Comparison of ENCODE assay signal across 9 cellular contexts in genomic region chr11:62854013-62854824, GRCh38. TPM values are rescaled to one million over a fixed set of nuclear protein-coding genes. Genes with fewer than 3 reads are reported as not detected.
DNase-seq lines count a peak whose midpoint lies in the region; ATAC-seq, FAIRE-seq and TF ChIP-seq lines count a peak whose summit lies in the region.
"Had no signal": no experiment of that assay in that cellular context is flagged by ENCODE, and none has a peak within 500 bp of the region (broad histone marks: within the 10 kb centered on the region; RNA-seq: fewer than 3 reads in every experiment).

No MANE protein-coding gene starts in this region.

- H3K4me2 ChIP-seq in HepG2 (ENCODE audit: low read depth, low read length), result peak overlapping the region; percentile 99

- peak overlapping the region; percentile 96 for H3K27ac Mint-ChIP-seq in activated naive CD4-positive, alpha-beta T cell treated with anti-CD3 and anti-CD28 coated beads for 36 hours
- peak overlapping the region; percentile 100 for H3K27ac Mint-ChIP-seq in activated naive CD8-positive, alpha-beta T cell

- no peaks in the 10 kb centered on the region for H3K9me3 Mint-ChIP-seq in activated naive CD4-positive, alpha-beta T cell treated with anti-CD3 and anti-CD28 coated beads for 36 hours
- no peaks in the 10 kb centered on the region for H3K9me3 Mint-ChIP-seq in activated naive CD8-positive, alpha-beta T cell (ENCODE audit: low read depth)

- H3K9me3 ChIP-seq in HepG2 (ENCODE audit: low read length) (no peaks in the 10 kb centered on the region), thyroid gland (no peaks in the 10 kb centered on the region)

- peaks cover 41% of the 10 kb centered on the region for H3K4me1 Mint-ChIP-seq in activated naive CD4-positive, alpha-beta T cell treated with anti-CD3 and anti-CD28 coated beads for 36 hours (ENCODE audit: low read depth)
- peaks cover 42% of the 10 kb centered on the region for H3K4me1 Mint-ChIP-seq in activated naive CD8-positive, alpha-beta T cell (ENCODE audit: low read depth)

- peaks cover 64% of the 10 kb centered on the region for H3K36me3 Mint-ChIP-seq in activated naive CD4-positive, alpha-beta T cell treated with anti-CD3 and anti-CD28 coated beads for 36 hours (ENCODE audit: low read depth)
- peaks cover 41% of the 10 kb centered on the region for H3K36me3 Mint-ChIP-seq in activated naive CD8-positive, alpha-beta T cell

- TF ChIP-seq CTCF in HepG2 (CRISPR knock-in tag; IDR thresholded peaks at IDR 0.05) (no peak), thyroid gland (IDR thresholded peaks at IDR 0.05) (no peak)

- no TSS peak for BruUV-seq in HepG2 (replicated peaks; lab: Mats Ljungman, UMichigan)

- peaks cover 57% of the 10 kb centered on the region for H3K79me2 ChIP-seq in HepG2 (ENCODE audit: insufficient read depth, low read length)

- no peak for TF ChIP-seq RAD21 in HepG2 (CRISPR knock-in tag; IDR thresholded peaks at IDR 0.05)

- intact Hi-C loops in activated naive CD4-positive, alpha-beta T cell treated with anti-CD3 and anti-CD28 coated beads for 36 hours (cut with micrococcal nuclease), result loop anchor here (1.0 kb wide), 1 partner anchor 255 kb away; no protein-coding TSS in a partner anchor
- intact Hi-C loops in HepG2 (cut with micrococcal nuclease; ENCODE audit: unreplicated experiment), result loop anchor here (1.0 kb wide), 1 partner anchor 30 kb away; no protein-coding TSS in a partner anchor
- intact Hi-C loops in thyroid gland (cut with DNase I), result no loop called here

- in situ Hi-C loops in HepG2 (cut with HindIII; ENCODE audit: extremely low pct_ligation_motif_present, low pct_unique_long_range_greater_than_20kb), result no loop called here

- FAIRE-seq in HepG2 (lab: Jason Lieb, UNC), result no peak

- no peak overlapping the region for H2AFZ ChIP-seq in HepG2 (ENCODE audit: low read length)

- H3K27ac ChIP-seq in HepG2 (ENCODE audit: extremely low read length, insufficient read depth, low read length) (peak overlapping the region; percentile 90), thyroid gland (peak overlapping the region in 1 of 3 donors; percentile 66)

- H3K4me3 Mint-ChIP-seq in activated naive CD4-positive, alpha-beta T cell treated with anti-CD3 and anti-CD28 coated beads for 36 hours, result peak overlapping the region; percentile 99
- peak overlapping the region; percentile 97 for H3K4me3 Mint-ChIP-seq in activated naive CD8-positive, alpha-beta T cell

- H3K9ac ChIP-seq in HepG2 (ENCODE audit: insufficient read depth, low read depth, low read length), result peak overlapping the region; percentile 99

- POLR2A ChIA-PET in HepG2 (lab: Yijun Ruan, JAX), result interaction anchor here (1.0 to 9.4 kb wide), 11 partner anchors 10 to 127 kb away, joined by 3 to 362 read pairs (median 35); partner anchors contain the start of genes SLC3A2, STX5, TEX54 and TMEM179B

- H3K27me3 ChIP-seq in HepG2 (ENCODE audit: control insufficient read depth in 1 of 2, insufficient read depth in 2 of 2, low read length in 2 of 2) (no peaks in the 10 kb centered on the region; a peak in 1 of 5 replicates), thyroid gland (no peaks in the 10 kb centered on the region)

- H3K4me3 ChIP-seq in HepG2 (replicated peaks in 1 of 3; ENCODE audit: insufficient read depth in 1 of 3, low read depth in 2 of 3, low read length in 3 of 3), result peak overlapping the region; percentile 86 to 96 (median 94)
- H3K4me3 ChIP-seq in thyroid gland (replicated peaks in 1 of 3), result peak overlapping the region in 2 of 3 donors; percentile 66 to 90

- peaks cover 70% of the 10 kb centered on the region for H3K4me1 ChIP-seq in HepG2 (ENCODE audit: insufficient read depth, low read length)
- peaks cover 11 to 20% of the 10 kb centered on the region in 2 donors for H3K4me1 ChIP-seq in thyroid gland

- H4K20me1 ChIP-seq in HepG2 (ENCODE audit: insufficient read depth, low read length), result peaks cover 37% of the 10 kb centered on the region

- peaks cover 11 to 33% of the 10 kb centered on the region in 2 experiments for H3K36me3 ChIP-seq in HepG2 (replicated peaks in 1 of 2; ENCODE audit: control insufficient read depth in 1 of 2, insufficient read depth in 2 of 2, low read length in 2 of 2)
- peaks cover 25 to 26% of the 10 kb centered on the region in 2 donors for H3K36me3 ChIP-seq in thyroid gland

- no peak; a peak in 1 of 4 replicates for TF ChIP-seq POLR2A in HepG2 (IDR thresholded peaks at IDR 0.05; ENCODE audit: insufficient read depth in 1 of 2, low read depth in 2 of 2, low read length in 2 of 2)
- no peak for TF ChIP-seq POLR2A in thyroid gland (IDR thresholded peaks at IDR 0.05)

- CTCF ChIA-PET in activated naive CD4-positive, alpha-beta T cell treated with anti-CD3 and anti-CD28 coated beads for 36 hours (lab: Charles Lee), result interaction anchor here (0.9 to 2.5 kb wide), 4 partner anchors 10 to 63 kb away, joined by 3 to 6 read pairs (median 4); partner anchors contain the start of gene SLC3A2
- CTCF ChIA-PET in HepG2 (lab: Yijun Ruan, JAX; ENCODE audit: low intra/inter-chr PET ratio, low total read pairs), result no interaction called here

- TF ChIP-seq EP300 in HepG2 (IDR thresholded peaks at IDR 0.05; ENCODE audit: low read depth in 2 of 2, low read length in 2 of 2) (no peak), HepG2 (CRISPR knock-in tag; IDR thresholded peaks at IDR 0.05; ENCODE audit: borderline replicate concordance) (no peak)

- DNase-seq in activated naive CD4-positive, alpha-beta T cell treated with anti-CD3 and anti-CD28 coated beads for 36 hours, result no peak
- DNase-seq in activated naive CD4-positive, alpha-beta T cell treated with anti-CD3 and anti-CD28 coated beads, Interleukin-2, amount 50 U/mL, for 16 hours, result no peak
- DNase-seq in HepG2 (ENCODE audit: low spot score), result no peak
- no peak for DNase-seq in thyroid gland
- no peak for DNase-seq in SW 1271 (lab: John Stamatoyannopoulos, UW)

- 5% methylated on average over 8 of the region's 8 CpGs for WGBS in HepG2 (ENCODE audit: low lambda C conversion rate)
- 21 to 25% methylated on average over 8 of the region's 8 CpGs for WGBS in thyroid gland, 2 donors

- no peaks in the 10 kb centered on the region for H3K27me3 Mint-ChIP-seq in activated naive CD4-positive, alpha-beta T cell treated with anti-CD3 and anti-CD28 coated beads for 36 hours (ENCODE audit: low read depth)
- no peaks in the 10 kb centered on the region for H3K27me3 Mint-ChIP-seq in activated naive CD8-positive, alpha-beta T cell

- no peak for ATAC-seq in HepG2
- ATAC-seq in HG02610 (IDR thresholded peaks at IDR 0.05; ENCODE audit: unreplicated experiment), result no peak
- no peak for ATAC-seq in HG02852 (IDR thresholded peaks at IDR 0.05; ENCODE audit: unreplicated experiment)

RNA-seq across cellular contexts. Expression of gene WDR74, which starts 14.8 kb away (rescaled TPM):
- 10 to 100 TPM; 74.4 to 78.7 TPM for total RNA-seq in activated naive CD4-positive, alpha-beta T cell treated with anti-CD3 and anti-CD28 coated beads for 36 hours
- total RNA-seq in HepG2 (2016; rRNA removed; fragmentation: Illumina TruSeq; extraction: Trizol), result 68.4 and 83.3 TPM in 2 replicates
- total RNA-seq in HepG2 (2016; cell fraction: cytosol; rRNA removed; fragmentation: Illumina TruSeq; extraction: Trizol; ENCODE audit: low read depth), result 73.1 and 74.3 TPM in 2 replicates
- 64.4 and 81.2 TPM in 2 replicates for total RNA-seq in HepG2 (2016; cell fraction: insoluble cytoplasmic fraction; rRNA removed; fragmentation: Illumina TruSeq; extraction: Trizol)
- total RNA-seq in HepG2 (2016; cell fraction: membrane; rRNA removed; fragmentation: Illumina TruSeq; extraction: Trizol), result 35.8 and 38.0 TPM in 2 replicates
- 65.9 and 69.3 TPM in 2 replicates for total RNA-seq in HepG2 (2016; cell fraction: nucleus; rRNA removed; fragmentation: Illumina TruSeq; extraction: Trizol)
- 77.0 and 84.6 TPM in 2 replicates for polyA plus RNA-seq in HepG2 (2011; rRNA removed)
- 65.2 and 92.4 TPM in 2 replicates for polyA plus RNA-seq in HepG2 (2011; cell fraction: cytosol; rRNA removed)
- polyA plus RNA-seq in HepG2 (2011; cell fraction: nucleus; rRNA removed), result 200 and 217 TPM in 2 replicates
- polyA plus RNA-seq in HepG2 (2012), result 46.6 and 65.2 TPM in 2 replicates
- 14.6 and 16.3 TPM in 2 replicates for polyA plus RNA-seq in HepG2 (2016; cell fraction: cytosol; fragmentation: Illumina TruSeq; extraction: Trizol; ENCODE audit: low read depth)
- polyA plus RNA-seq in HepG2 (2016; cell fraction: insoluble cytoplasmic fraction; fragmentation: Illumina TruSeq; extraction: Trizol; ENCODE audit: low read depth), result 58.9 and 67.1 TPM in 2 replicates
- polyA plus RNA-seq in HepG2 (2016; cell fraction: membrane; fragmentation: Illumina TruSeq; extraction: Trizol; ENCODE audit: low read depth), result 19.3 and 20.8 TPM in 2 replicates
- polyA plus RNA-seq in HepG2 (2016; cell fraction: nucleus; fragmentation: Illumina TruSeq; extraction: Trizol; ENCODE audit: insufficient read depth, low read depth), result 134 and 146 TPM in 2 replicates
- 110 and 251 TPM in 2 replicates for polyA minus RNA-seq in HepG2 (2011; rRNA and poly(A)+ RNA removed; ENCODE audit: low replicate concordance)
- polyA minus RNA-seq in HepG2 (2011; cell fraction: cytosol; rRNA and poly(A)+ RNA removed), result 31.0 and 38.8 TPM in 2 replicates
- 217 and 271 TPM in 2 replicates for polyA minus RNA-seq in HepG2 (2011; cell fraction: nucleus; rRNA and poly(A)+ RNA removed)
- total RNA-seq in thyroid gland, result 10 to 100 TPM; 25.2 to 76.1 (median 33.6) TPM

RNA-seq across cellular contexts. Expression of gene TEX54, which starts 21.6 kb away (rescaled TPM):
- not detected for total RNA-seq in activated naive CD4-positive, alpha-beta T cell treated with anti-CD3 and anti-CD28 coated beads for 36 hours
- total RNA-seq in HepG2 (2016; rRNA removed; fragmentation: Illumina TruSeq; extraction: Trizol) (not detected in 2 replicates), thyroid gland (not detected)
- total RNA-seq in HepG2 (2016; cell fraction: cytosol; rRNA removed; fragmentation: Illumina TruSeq; extraction: Trizol; ENCODE audit: low read depth), result not detected in 2 replicates
- total RNA-seq in HepG2 (2016; cell fraction: insoluble cytoplasmic fraction; rRNA removed; fragmentation: Illumina TruSeq; extraction: Trizol), result not detected in 2 replicates
- total RNA-seq in HepG2 (2016; cell fraction: membrane; rRNA removed; fragmentation: Illumina TruSeq; extraction: Trizol), result not detected in 2 replicates
- total RNA-seq in HepG2 (2016; cell fraction: nucleus; rRNA removed; fragmentation: Illumina TruSeq; extraction: Trizol), result not detected in 2 replicates
- not detected in 2 replicates for polyA plus RNA-seq in HepG2 (2011; rRNA removed)
- not detected in 2 replicates for polyA plus RNA-seq in HepG2 (2011; cell fraction: cytosol; rRNA removed)
- polyA plus RNA-seq in HepG2 (2011; cell fraction: nucleus; rRNA removed), result not detected in 2 replicates
- polyA plus RNA-seq in HepG2 (2012), result 0.55 TPM in 1 of 2 replicates, not detected in the other
- not detected in 2 replicates for polyA plus RNA-seq in HepG2 (2016; cell fraction: cytosol; fragmentation: Illumina TruSeq; extraction: Trizol; ENCODE audit: low read depth)
- not detected in 2 replicates for polyA plus RNA-seq in HepG2 (2016; cell fraction: insoluble cytoplasmic fraction; fragmentation: Illumina TruSeq; extraction: Trizol; ENCODE audit: low read depth)
- not detected in 2 replicates for polyA plus RNA-seq in HepG2 (2016; cell fraction: membrane; fragmentation: Illumina TruSeq; extraction: Trizol; ENCODE audit: low read depth)
- not detected in 2 replicates for polyA plus RNA-seq in HepG2 (2016; cell fraction: nucleus; fragmentation: Illumina TruSeq; extraction: Trizol; ENCODE audit: insufficient read depth, low read depth)
- not detected in 2 replicates for polyA minus RNA-seq in HepG2 (2011; rRNA and poly(A)+ RNA removed; ENCODE audit: low replicate concordance)
- not detected in 2 replicates for polyA minus RNA-seq in HepG2 (2011; cell fraction: cytosol; rRNA and poly(A)+ RNA removed)
- not detected in 2 replicates for polyA minus RNA-seq in HepG2 (2011; cell fraction: nucleus; rRNA and poly(A)+ RNA removed)
- total RNA-seq: lung microvascular endothelial cell had no signal

RNA-seq across cellular contexts. Expression of gene STX5, which starts 22.4 kb away (rescaled TPM):
- 10 to 100 TPM; 22.7 to 23.0 TPM for total RNA-seq in activated naive CD4-positive, alpha-beta T cell treated with anti-CD3 and anti-CD28 coated beads for 36 hours
- total RNA-seq in HepG2 (2016; rRNA removed; fragmentation: Illumina TruSeq; extraction: Trizol), result 26.9 and 29.2 TPM in 2 replicates
- 11.5 and 13.1 TPM in 2 replicates for total RNA-seq in HepG2 (2016; cell fraction: cytosol; rRNA removed; fragmentation: Illumina TruSeq; extraction: Trizol; ENCODE audit: low read depth)
- 28.7 and 31.4 TPM in 2 replicates for total RNA-seq in HepG2 (2016; cell fraction: insoluble cytoplasmic fraction; rRNA removed; fragmentation: Illumina TruSeq; extraction: Trizol)
- total RNA-seq in HepG2 (2016; cell fraction: membrane; rRNA removed; fragmentation: Illumina TruSeq; extraction: Trizol), result 21.4 and 25.5 TPM in 2 replicates
- 19.8 and 21.0 TPM in 2 replicates for total RNA-seq in HepG2 (2016; cell fraction: nucleus; rRNA removed; fragmentation: Illumina TruSeq; extraction: Trizol)
- polyA plus RNA-seq in HepG2 (2011; rRNA removed), result 30.0 and 36.6 TPM in 2 replicates
- polyA plus RNA-seq in HepG2 (2011; cell fraction: cytosol; rRNA removed), result 40.4 and 44.3 TPM in 2 replicates
- 58.1 and 64.7 TPM in 2 replicates for polyA plus RNA-seq in HepG2 (2011; cell fraction: nucleus; rRNA removed)
- 34.4 and 38.4 TPM in 2 replicates for polyA plus RNA-seq in HepG2 (2012)
- 16.7 and 21.3 TPM in 2 replicates for polyA plus RNA-seq in HepG2 (2016; cell fraction: cytosol; fragmentation: Illumina TruSeq; extraction: Trizol; ENCODE audit: low read depth)
- polyA plus RNA-seq in HepG2 (2016; cell fraction: insoluble cytoplasmic fraction; fragmentation: Illumina TruSeq; extraction: Trizol; ENCODE audit: low read depth), result 46.7 and 47.9 TPM in 2 replicates
- polyA plus RNA-seq in HepG2 (2016; cell fraction: membrane; fragmentation: Illumina TruSeq; extraction: Trizol; ENCODE audit: low read depth), result 24.0 and 30.0 TPM in 2 replicates
- polyA plus RNA-seq in HepG2 (2016; cell fraction: nucleus; fragmentation: Illumina TruSeq; extraction: Trizol; ENCODE audit: insufficient read depth, low read depth), result 28.2 and 33.5 TPM in 2 replicates
- polyA minus RNA-seq in HepG2 (2011; rRNA and poly(A)+ RNA removed; ENCODE audit: low replicate concordance), result 75.1 and 110 TPM in 2 replicates
- polyA minus RNA-seq in HepG2 (2011; cell fraction: cytosol; rRNA and poly(A)+ RNA removed), result 15.7 and 21.4 TPM in 2 replicates
- 39.8 and 49.6 TPM in 2 replicates for polyA minus RNA-seq in HepG2 (2011; cell fraction: nucleus; rRNA and poly(A)+ RNA removed)
- 10 to 100 TPM; 26.3 to 62.8 (median 56.7) TPM for total RNA-seq in thyroid gland

RNA-seq across cellular contexts. Expression of gene SLC3A2, which starts 26.5 kb away (rescaled TPM):
- total RNA-seq in activated naive CD4-positive, alpha-beta T cell treated with anti-CD3 and anti-CD28 coated beads for 36 hours, result 100 to 1,000 TPM; 419 to 472 TPM
- total RNA-seq in HepG2 (2016; rRNA removed; fragmentation: Illumina TruSeq; extraction: Trizol) (94.8 and 213 TPM in 2 replicates), thyroid gland (100 to 1,000 TPM; 145 to 295 (median 159) TPM)
- 38.0 and 39.9 TPM in 2 replicates for total RNA-seq in HepG2 (2016; cell fraction: cytosol; rRNA removed; fragmentation: Illumina TruSeq; extraction: Trizol; ENCODE audit: low read depth)
- total RNA-seq in HepG2 (2016; cell fraction: insoluble cytoplasmic fraction; rRNA removed; fragmentation: Illumina TruSeq; extraction: Trizol), result 86.4 and 215 TPM in 2 replicates
- 38.3 and 41.7 TPM in 2 replicates for total RNA-seq in HepG2 (2016; cell fraction: membrane; rRNA removed; fragmentation: Illumina TruSeq; extraction: Trizol)
- total RNA-seq in HepG2 (2016; cell fraction: nucleus; rRNA removed; fragmentation: Illumina TruSeq; extraction: Trizol), result 205 and 227 TPM in 2 replicates
- 225 and 226 TPM in 2 replicates for polyA plus RNA-seq in HepG2 (2011; rRNA removed)
- 197 and 232 TPM in 2 replicates for polyA plus RNA-seq in HepG2 (2011; cell fraction: cytosol; rRNA removed)
- 387 TPM in 2 replicates for polyA plus RNA-seq in HepG2 (2011; cell fraction: nucleus; rRNA removed)
- polyA plus RNA-seq in HepG2 (2012), result 155 and 209 TPM in 2 replicates
- polyA plus RNA-seq in HepG2 (2016; cell fraction: cytosol; fragmentation: Illumina TruSeq; extraction: Trizol; ENCODE audit: low read depth), result 14.6 and 16.2 TPM in 2 replicates
- 86.8 and 89.1 TPM in 2 replicates for polyA plus RNA-seq in HepG2 (2016; cell fraction: insoluble cytoplasmic fraction; fragmentation: Illumina TruSeq; extraction: Trizol; ENCODE audit: low read depth)
- polyA plus RNA-seq in HepG2 (2016; cell fraction: membrane; fragmentation: Illumina TruSeq; extraction: Trizol; ENCODE audit: low read depth), result 14.4 and 19.1 TPM in 2 replicates
- polyA plus RNA-seq in HepG2 (2016; cell fraction: nucleus; fragmentation: Illumina TruSeq; extraction: Trizol; ENCODE audit: insufficient read depth, low read depth), result 322 and 351 TPM in 2 replicates
- 232 and 734 TPM in 2 replicates for polyA minus RNA-seq in HepG2 (2011; rRNA and poly(A)+ RNA removed; ENCODE audit: low replicate concordance)
- polyA minus RNA-seq in HepG2 (2011; cell fraction: cytosol; rRNA and poly(A)+ RNA removed), result 189 and 204 TPM in 2 replicates
- 166 and 194 TPM in 2 replicates for polyA minus RNA-seq in HepG2 (2011; cell fraction: nucleus; rRNA and poly(A)+ RNA removed)

RNA-seq across cellular contexts. Expression of gene NXF1, which starts 49.0 kb away (rescaled TPM):
- total RNA-seq in activated naive CD4-positive, alpha-beta T cell treated with anti-CD3 and anti-CD28 coated beads for 36 hours, result 10 to 100 TPM; 44.6 to 46.0 TPM
- total RNA-seq in HepG2 (2016; rRNA removed; fragmentation: Illumina TruSeq; extraction: Trizol), result 26.2 and 30.9 TPM in 2 replicates
- 6.3 and 6.4 TPM in 2 replicates for total RNA-seq in HepG2 (2016; cell fraction: cytosol; rRNA removed; fragmentation: Illumina TruSeq; extraction: Trizol; ENCODE audit: low read depth)
- total RNA-seq in HepG2 (2016; cell fraction: insoluble cytoplasmic fraction; rRNA removed; fragmentation: Illumina TruSeq; extraction: Trizol), result 26.3 and 28.4 TPM in 2 replicates
- total RNA-seq in HepG2 (2016; cell fraction: membrane; rRNA removed; fragmentation: Illumina TruSeq; extraction: Trizol), result 7.6 and 10.4 TPM in 2 replicates
- 34.7 and 37.1 TPM in 2 replicates for total RNA-seq in HepG2 (2016; cell fraction: nucleus; rRNA removed; fragmentation: Illumina TruSeq; extraction: Trizol)
- polyA plus RNA-seq in HepG2 (2011; rRNA removed), result 30.4 and 39.7 TPM in 2 replicates
- polyA plus RNA-seq in HepG2 (2011; cell fraction: cytosol; rRNA removed), result 18.7 and 20.6 TPM in 2 replicates
- polyA plus RNA-seq in HepG2 (2011; cell fraction: nucleus; rRNA removed), result 353 and 401 TPM in 2 replicates
- 36.2 and 63.4 TPM in 2 replicates for polyA plus RNA-seq in HepG2 (2012)
- 5.1 and 5.2 TPM in 2 replicates for polyA plus RNA-seq in HepG2 (2016; cell fraction: cytosol; fragmentation: Illumina TruSeq; extraction: Trizol; ENCODE audit: low read depth)
- polyA plus RNA-seq in HepG2 (2016; cell fraction: insoluble cytoplasmic fraction; fragmentation: Illumina TruSeq; extraction: Trizol; ENCODE audit: low read depth), result 49.2 and 51.6 TPM in 2 replicates
- polyA plus RNA-seq in HepG2 (2016; cell fraction: membrane; fragmentation: Illumina TruSeq; extraction: Trizol; ENCODE audit: low read depth), result 10.3 and 10.6 TPM in 2 replicates
- 134 and 143 TPM in 2 replicates for polyA plus RNA-seq in HepG2 (2016; cell fraction: nucleus; fragmentation: Illumina TruSeq; extraction: Trizol; ENCODE audit: insufficient read depth, low read depth)
- 24.4 and 74.3 TPM in 2 replicates for polyA minus RNA-seq in HepG2 (2011; rRNA and poly(A)+ RNA removed; ENCODE audit: low replicate concordance)
- polyA minus RNA-seq in HepG2 (2011; cell fraction: cytosol; rRNA and poly(A)+ RNA removed), result 11.6 and 13.2 TPM in 2 replicates
- 56.4 and 77.8 TPM in 2 replicates for polyA minus RNA-seq in HepG2 (2011; cell fraction: nucleus; rRNA and poly(A)+ RNA removed)
- 10 to 100 TPM; 56.8 to 83.7 (median 80.9) TPM for total RNA-seq in thyroid gland
